21 cellular contexts compared by ENCODE assay signal in the genomic region with DNA sequence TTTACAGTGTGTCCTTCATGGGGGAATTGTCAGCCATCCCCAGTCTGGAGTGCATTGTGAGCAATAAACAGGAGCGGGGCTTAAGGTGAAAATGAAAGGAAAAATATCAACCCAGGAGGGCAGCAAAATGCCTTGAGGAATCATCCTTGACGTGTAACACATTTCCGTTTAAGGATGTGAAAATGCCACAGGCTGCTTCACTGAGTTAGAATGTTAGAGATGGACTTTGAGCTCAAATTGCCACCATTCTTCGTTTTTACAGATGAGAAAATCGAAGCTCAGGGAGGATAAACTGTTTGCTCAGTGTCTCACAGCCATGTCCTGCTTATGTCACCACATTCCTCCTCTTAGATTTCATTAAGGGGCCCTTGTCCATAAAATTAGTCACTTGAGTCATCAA. TPM values are rescaled to one million over a fixed set of nuclear protein-coding genes. Genes with fewer than 3 reads are reported as not detected.
DNase-seq lines count a peak whose midpoint lies in the region; ATAC-seq, FAIRE-seq and TF ChIP-seq lines count a peak whose summit lies in the region.
"Had no signal": no experiment of that assay in that cellular context is flagged by ENCODE, and none has a peak within 500 bp of the region (broad histone marks: within the 10 kb centered on the region; RNA-seq: fewer than 3 reads in every experiment).

No MANE protein-coding gene starts in this region.

- H3K4me3 ChIP-seq in A549: no peak overlapping the region
- H3K4me3 ChIP-seq in astrocyte of the cerebellum (ENCODE audit: low read depth, low read length): no peak overlapping the region
- H3K4me3 ChIP-seq: BLaER1, GM23338, HAP-1 had no signal

- H3K27ac ChIP-seq in A549: no peak overlapping the region
- H3K27ac ChIP-seq: BLaER1 had no signal

- TF ChIP-seq RAD21 in A549 (conservative IDR thresholded peaks at IDR 0.05 in 1 of 2, IDR thresholded peaks at IDR 0.05 in 1 of 2): no peak

- H3K9me3 ChIP-seq in A549: no peaks in the 10 kb centered on the region
- H3K9me3 ChIP-seq: BLaER1, HAP-1 had no signal

- ATAC-seq in A549 (no peak), GM21723 (IDR thresholded peaks at IDR 0.05; ENCODE audit: unreplicated experiment) (no peak)
- ATAC-seq: GM23338 had no signal

- POLR2A ChIA-PET in A549 (lab: Yijun Ruan, JAX): no interaction called here

- TF ChIP-seq POLR2A in A549 (IDR thresholded peaks at IDR 0.05; ENCODE audit: low read length): no peak

- TF ChIP-seq EP300 in A549 (IDR thresholded peaks at IDR 0.05): no peak

- CTCF ChIA-PET in A549 (lab: Yijun Ruan, JAX): interaction anchor here (1.0 kb wide), 1 partner anchor 84 kb away, joined by 3 read pairs; no protein-coding TSS in a partner anchor

- in situ Hi-C loops in astrocyte of the cerebellum (cut with HindIII; ENCODE audit: low sequenced_read_pairs): no loop called here

- DNase-seq in A549 (ENCODE audit: low read depth in 1 of 2, low spot score in 1 of 2) (peak in 1 of 2 experiments; percentile 17), M059J (ENCODE audit: low read depth) (peak; percentile 9), astrocyte of the cerebellum (ENCODE audit: low read depth) (peak; percentile 2), kidney tubule cell (ENCODE audit: low spot score) (peak; percentile 65), inferior parietal cortex (ENCODE audit: extremely low spot score) (no peak), GF-D8 (lab: John Stamatoyannopoulos, UW) (no peak), NCI-H1694 treated with DMSO at 0.1 percent for 48 hours (lab: John Stamatoyannopoulos, UW) (no peak)
- DNase-seq: 8988T; CD4-positive, CD25-positive, alpha-beta regulatory T cell; NCI-H1092 treated with DMSO at 0.1 percent for 48 hours; NCI-H1436; NCI-H1930; NCI-H2107; NCI-H524; NCI-H774; SHP77 treated with DMSO at 0.1 percent for 48 hours had no signal

- 2% methylated on average over 5 of the region's 5 CpGs for WGBS in A549 (ENCODE audit: missing lambda C conversion rate)

- H3K4me2 ChIP-seq in A549: peak overlapping the region; percentile 51
- H3K4me2 ChIP-seq: BLaER1, GM23338 had no signal

- H3K4me1 ChIP-seq in A549: no peaks in the 10 kb centered on the region
- H3K4me1 ChIP-seq: BLaER1, HAP-1 had no signal

- TF ChIP-seq CTCF in A549 (IDR thresholded peaks at IDR 0.05) (no peak), astrocyte of the cerebellum (IDR thresholded peaks at IDR 0.05; ENCODE audit: low read depth, low read length, missing control alignments) (no peak)

- no peak for FAIRE-seq in A549 (lab: Jason Lieb, UNC)
- FAIRE-seq: D721Med had no signal

TF ChIP-seq in A549, 52 proteins besides CTCF, POLR2A, EP300 and RAD21:
- TF ChIP-seq, protein P1, sequence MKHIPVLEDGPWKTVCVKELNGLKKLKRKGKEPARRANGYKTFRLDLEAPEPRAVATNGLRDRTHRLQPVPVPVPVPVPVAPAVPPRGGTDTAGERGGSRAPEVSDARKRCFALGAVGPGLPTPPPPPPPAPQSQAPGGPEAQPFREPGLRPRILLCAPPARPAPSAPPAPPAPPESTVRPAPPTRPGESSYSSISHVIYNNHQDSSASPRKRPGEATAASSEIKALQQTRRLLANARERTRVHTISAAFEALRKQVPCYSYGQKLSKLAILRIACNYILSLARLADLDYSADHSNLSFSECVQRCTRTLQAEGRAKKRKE (CRISPR knock-in tag; IDR thresholded peaks at IDR 0.05; ENCODE audit: low read depth): no peak
- TF ChIP-seq EHF (CRISPR knock-in tag; IDR thresholded peaks at IDR 0.05) (no peak), JUN (IDR thresholded peaks at IDR 0.05) (no peak), PBX3 (IDR thresholded peaks at IDR 0.05) (no peak), ELK1 (IDR thresholded peaks at IDR 0.05; ENCODE audit: low read depth, low read length) (no peak), EHMT2 (IDR thresholded peaks at IDR 0.05; ENCODE audit: low read depth) (no peak), RNF2 (IDR thresholded peaks at IDR 0.05; ENCODE audit: borderline replicate concordance, low read depth) (no peak), RCOR1 (IDR thresholded peaks at IDR 0.05; ENCODE audit: low read depth, low read length) (no peak), PHF8 (IDR thresholded peaks at IDR 0.05; ENCODE audit: borderline replicate concordance, low read depth) (no peak), HEYL (CRISPR knock-in tag; IDR thresholded peaks at IDR 0.05) (no peak), HOXB13 (CRISPR knock-in tag; IDR thresholded peaks at IDR 0.05; ENCODE audit: low read depth) (no peak), CHD2 (IDR thresholded peaks at IDR 0.05; ENCODE audit: low read length, partially characterized antibody) (no peak), BHLHE40 (IDR thresholded peaks at IDR 0.05; ENCODE audit: low read depth, low read length) (no peak), JUNB (IDR thresholded peaks at IDR 0.05) (no peak), ESRRA (IDR thresholded peaks at IDR 0.05; ENCODE audit: borderline replicate concordance, low read length) (no peak), NFE2L2 (conservative IDR thresholded peaks at IDR 0.05; ENCODE audit: low read length) (no peak), ZFP36 (IDR thresholded peaks at IDR 0.05; ENCODE audit: borderline replicate concordance, partially characterized antibody) (no peak), HOXB5 (CRISPR knock-in tag; IDR thresholded peaks at IDR 0.05) (no peak)
- TF ChIP-seq, protein P2, sequence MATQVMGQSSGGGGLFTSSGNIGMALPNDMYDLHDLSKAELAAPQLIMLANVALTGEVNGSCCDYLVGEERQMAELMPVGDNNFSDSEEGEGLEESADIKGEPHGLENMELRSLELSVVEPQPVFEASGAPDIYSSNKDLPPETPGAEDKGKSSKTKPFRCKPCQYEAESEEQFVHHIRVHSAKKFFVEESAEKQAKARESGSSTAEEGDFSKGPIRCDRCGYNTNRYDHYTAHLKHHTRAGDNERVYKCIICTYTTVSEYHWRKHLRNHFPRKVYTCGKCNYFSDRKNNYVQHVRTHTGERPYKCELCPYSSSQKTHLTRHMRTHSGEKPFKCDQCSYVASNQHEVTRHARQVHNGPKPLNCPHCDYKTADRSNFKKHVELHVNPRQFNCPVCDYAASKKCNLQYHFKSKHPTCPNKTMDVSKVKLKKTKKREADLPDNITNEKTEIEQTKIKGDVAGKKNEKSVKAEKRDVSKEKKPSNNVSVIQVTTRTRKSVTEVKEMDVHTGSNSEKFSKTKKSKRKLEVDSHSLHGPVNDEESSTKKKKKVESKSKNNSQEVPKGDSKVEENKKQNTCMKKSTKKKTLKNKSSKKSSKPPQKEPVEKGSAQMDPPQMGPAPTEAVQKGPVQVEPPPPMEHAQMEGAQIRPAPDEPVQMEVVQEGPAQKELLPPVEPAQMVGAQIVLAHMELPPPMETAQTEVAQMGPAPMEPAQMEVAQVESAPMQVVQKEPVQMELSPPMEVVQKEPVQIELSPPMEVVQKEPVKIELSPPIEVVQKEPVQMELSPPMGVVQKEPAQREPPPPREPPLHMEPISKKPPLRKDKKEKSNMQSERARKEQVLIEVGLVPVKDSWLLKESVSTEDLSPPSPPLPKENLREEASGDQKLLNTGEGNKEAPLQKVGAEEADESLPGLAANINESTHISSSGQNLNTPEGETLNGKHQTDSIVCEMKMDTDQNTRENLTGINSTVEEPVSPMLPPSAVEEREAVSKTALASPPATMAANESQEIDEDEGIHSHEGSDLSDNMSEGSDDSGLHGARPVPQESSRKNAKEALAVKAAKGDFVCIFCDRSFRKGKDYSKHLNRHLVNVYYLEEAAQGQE (IDR thresholded peaks at IDR 0.05): no peak

RNA-seq across cellular contexts. Expression of gene SORCS3, which starts 23.1 kb away (rescaled TPM):
- polyA plus RNA-seq in A549 (2011; rRNA removed) (not detected in 2 replicates), A549 (2017; fragmentation: RNase III; extraction: RNeasy Plus Mini Kit Qiagen cat#74134 plus additional on column Dnase treatment) (not detected in 3 replicates)
- not detected in 2 replicates for polyA plus RNA-seq in A549 (2012; cell fraction: cytosol; rRNA removed)
- polyA plus RNA-seq in A549 (2012; cell fraction: nucleus; rRNA removed): not detected in 2 replicates
- polyA minus RNA-seq in A549 (2011; rRNA and poly(A)+ RNA removed): not detected in 2 replicates
- total RNA-seq in M059J (2014; rRNA removed; shearing (Covaris generic)): not detected in 2 replicates
- total RNA-seq: CD4-positive, CD25-positive, alpha-beta regulatory T cell had no signal

Comparison
In these comparisons a context has a peak if more than half of its experiments do, and no peak if none do; other contexts are left out.
1. DNase-seq: peak in M059J (single experiment), astrocyte of the cerebellum (single experiment) and kidney tubule cell (single experiment); none in inferior parietal cortex (single experiment), GF-D8 (single experiment) and NCI-H1694 treated with DMSO at 0.1 percent for 48 hours (single experiment).